In the genomic region with DNA sequence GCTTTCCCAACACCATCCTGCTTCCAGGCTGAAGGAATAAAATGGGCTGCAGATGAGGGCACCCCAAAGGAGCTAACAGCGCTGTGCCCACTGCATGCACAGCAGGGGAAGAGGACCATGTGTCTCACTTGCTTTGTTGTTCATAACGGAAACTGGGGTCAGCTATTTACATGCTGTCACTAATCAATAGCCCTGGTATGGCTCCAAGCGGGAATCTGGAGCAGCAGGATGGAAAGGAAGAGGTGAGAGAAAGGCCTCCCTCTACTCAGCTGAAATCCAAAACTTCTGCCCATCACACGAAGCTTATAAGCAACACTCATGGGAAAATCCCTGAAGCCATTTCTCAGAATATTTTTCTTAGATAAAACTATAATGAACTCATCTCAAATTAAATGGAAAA, we compare ENCODE assay signal across 20 cellular contexts.
"Had no signal": no experiment of that assay in that cellular context is flagged by ENCODE, and none has a peak within 500 bp of the region (broad histone marks: within the 10 kb centered on the region; RNA-seq: fewer than 3 reads in every experiment).

No MANE protein-coding gene starts in this region.

- H3K27ac Mint-ChIP-seq: memory B cell; natural killer cell treated with Interleukin-12 subunit alpha and Interleukin-12 subunit beta and Interleukin-15 and Interleukin-18, amount 100 ng/mL, for 72 hours; T-helper 2 cell treated with Interferon-gamma antibody and Interleukin-4, amounts not matched to agents 5 μg/mL and 100 μg/mL, for 36 hours had no signal

- H3K4me3 ChIP-seq: gastroesophageal sphincter, heart left ventricle, prostate gland, right atrium auricular region, stomach, suprapubic skin, transverse colon had no signal

- H3K4me3 Mint-ChIP-seq: memory B cell; natural killer cell treated with Interleukin-12 subunit alpha and Interleukin-12 subunit beta and Interleukin-15 and Interleukin-18, amount 100 ng/mL, for 72 hours; T-helper 2 cell treated with Interferon-gamma antibody and Interleukin-4, amounts not matched to agents 5 μg/mL and 100 μg/mL, for 36 hours had no signal

- FAIRE-seq: islet of Langerhans had no signal

- H3K27ac ChIP-seq: epithelial cell of prostate, gastroesophageal sphincter, heart left ventricle, prostate gland, right atrium auricular region, suprapubic skin, transverse colon, VCaP had no signal

- ATAC-seq: activated CD4-positive, CD25-positive, alpha-beta regulatory T cell treated with anti-CD3 and anti-CD28 coated beads, Interleukin-2, amount 50 U/mL, for 24 hours; gastroesophageal sphincter; heart left ventricle; natural killer cell treated with Interleukin-12 subunit alpha and Interleukin-12 subunit beta and Interleukin-15 and Interleukin-18, amount 100 ng/mL, for 72 hours had no signal

- H3K36me3 ChIP-seq: prostate gland had no signal

- DNase-seq: activated naive CD4-positive, alpha-beta T cell treated with Interleukin-2 at 50 U/mL for 16 hours; amygdala; cortex of kidney; heart left ventricle; SK-N-SH; stimulated activated CD4-positive, alpha-beta T cell treated with anti-CD3 and anti-CD28 coated beads, Interleukin-12 subunit alpha, Interleukin-12 subunit beta, amount 100 ng/mL, for 4 hours; stimulated activated CD4-positive, alpha-beta T cell treated with anti-CD3 and anti-CD28 coated beads, Interleukin-4, amount 100 ng/mL, for 4 hours; stomach; transverse colon had no signal

- H3K27me3 Mint-ChIP-seq: memory B cell; natural killer cell treated with Interleukin-12 subunit alpha and Interleukin-12 subunit beta and Interleukin-15 and Interleukin-18, amount 100 ng/mL, for 72 hours had no signal

- H3K4me1 Mint-ChIP-seq: memory B cell had no signal

- H3K9me3 ChIP-seq: gastroesophageal sphincter, heart left ventricle, prostate gland, right atrium auricular region, SK-N-SH, stomach, suprapubic skin, transverse colon had no signal

- H3K9me3 Mint-ChIP-seq: memory B cell; natural killer cell treated with Interleukin-12 subunit alpha and Interleukin-12 subunit beta and Interleukin-15 and Interleukin-18, amount 100 ng/mL, for 72 hours; T-helper 2 cell treated with Interferon-gamma antibody and Interleukin-4, amounts not matched to agents 5 μg/mL and 100 μg/mL, for 36 hours had no signal

- H3K27me3 ChIP-seq: gastroesophageal sphincter, heart left ventricle, right atrium auricular region, stomach, suprapubic skin, transverse colon had no signal
